ENCODE assay signal across 8 cellular contexts in genomic region chr17:47841488-47842308, GRCh38. TPM values are rescaled to one million over a fixed set of nuclear protein-coding genes. Genes with fewer than 3 reads are reported as not detected.
DNase-seq lines count a peak whose midpoint lies in the region; ATAC-seq and TF ChIP-seq lines count a peak whose summit lies in the region.

No MANE protein-coding gene starts in this region.

- TF ChIP-seq CTCF in right atrium auricular region (IDR thresholded peaks at IDR 0.05) (peak in 1 of 2 donors; percentile 34), body of pancreas (IDR thresholded peaks at IDR 0.05) (no peak)

- H3K36me3 ChIP-seq in right atrium auricular region (peaks cover 4% of the 10 kb centered on the region), body of pancreas (replicated peaks in 1 of 2; ENCODE audit: insufficient read depth in 1 of 2, low read depth in 2 of 2) (no peaks in the 10 kb centered on the region), mucosa of rectum (ENCODE audit: control insufficient read depth in 2 of 2, insufficient read depth in 2 of 2, low read length in 2 of 2) (peaks cover 6 to 7% of the 10 kb centered on the region in 2 donors)

- ATAC-seq in left ventricle myocardium superior (no peak), body of pancreas (peak; percentile 2), HG02588 (IDR thresholded peaks at IDR 0.05; ENCODE audit: unreplicated experiment) (no peak), GM21786 (IDR thresholded peaks at IDR 0.05; ENCODE audit: unreplicated experiment) (no peak), GM21526 (IDR thresholded peaks at IDR 0.05; ENCODE audit: low FRiP score, unreplicated experiment) (no peak)

- no peak for DNase-seq in right atrium auricular region (ENCODE audit: low spot score)
- no peak for DNase-seq in left ventricle myocardium superior
- no peak for DNase-seq in body of pancreas
- no peak for DNase-seq in NCI-H2196 (lab: John Stamatoyannopoulos, UW; ENCODE audit: unreplicated experiment)

- H3K27ac ChIP-seq in right atrium auricular region (peak overlapping the region; percentile 71 to 74), body of pancreas (peak overlapping the region; percentile 23 to 76 (median 60)), mucosa of rectum (ENCODE audit: low read depth in 2 of 2, low read length in 2 of 2) (peak overlapping the region; percentile 65 to 72)

- WGBS in body of pancreas, 2 donors = 59 to 63% methylated on average over 16 of the region's 16 CpGs

- TF ChIP-seq POLR2A in body of pancreas (IDR thresholded peaks at IDR 0.05) = no peak

- H3K4me1 ChIP-seq in right atrium auricular region (peaks cover 0 to 27% of the 10 kb centered on the region in 2 donors), body of pancreas (peaks cover 36% of the 10 kb centered on the region), mucosa of rectum (ENCODE audit: control insufficient read depth in 2 of 2, insufficient read depth in 2 of 2, low read length in 2 of 2) (peaks cover 26 to 30% of the 10 kb centered on the region in 2 donors)

- intact Hi-C loops in left ventricle myocardium superior (cut with micrococcal nuclease) = loop anchor here (2.0 kb wide), 1 partner anchor 49 kb away; no protein-coding TSS in a partner anchor
- intact Hi-C loops in body of pancreas (cut with DNase I) = no loop called here

- no peaks in the 10 kb centered on the region for H3K9me3 ChIP-seq in right atrium auricular region
- H3K9me3 ChIP-seq in body of pancreas = no peaks in the 10 kb centered on the region
- no peaks in the 10 kb centered on the region for H3K9me3 ChIP-seq in mucosa of rectum (ENCODE audit: control insufficient read depth in 2 of 2, low read length in 2 of 2)

- H3K9ac ChIP-seq in mucosa of rectum (ENCODE audit: low read depth in 1 of 2, low read length in 2 of 2) = peak overlapping the region; percentile 74 to 75

- H3K4me3 ChIP-seq in right atrium auricular region = peak overlapping the region in 1 of 2 donors; percentile 81
- no peak overlapping the region for H3K4me3 ChIP-seq in body of pancreas
- peak overlapping the region in 1 of 2 donors; percentile 92 for H3K4me3 ChIP-seq in mucosa of rectum (ENCODE audit: low read length in 2 of 2)

- peaks cover 0 to 5% of the 10 kb centered on the region in 2 donors for H3K27me3 ChIP-seq in right atrium auricular region
- peaks cover 0 to 3% of the 10 kb centered on the region in 2 donors for H3K27me3 ChIP-seq in body of pancreas
- no peaks in the 10 kb centered on the region for H3K27me3 ChIP-seq in mucosa of rectum (ENCODE audit: control insufficient read depth in 2 of 2, insufficient read depth in 2 of 2, low read length in 2 of 2)

RNA-seq across cellular contexts. Expression of gene SCRN2, which starts 0.6 kb away (rescaled TPM):
- 10 to 100 TPM; 28.5 to 37.1 TPM for total RNA-seq in right atrium auricular region
- total RNA-seq in left ventricle myocardium superior = 33.8 TPM
- 10 to 100 TPM; 37.2 to 45.7 TPM for total RNA-seq in body of pancreas

RNA-seq across cellular contexts. Expression of gene SP6, which starts 9.3 kb away (rescaled TPM):
- total RNA-seq in right atrium auricular region (1 to 10 TPM in 1 of 2 donors, not detected in 1; 2.7 TPM), left ventricle myocardium superior (0.15 TPM), body of pancreas (under 1 TPM; 0.26 to 0.99 TPM)

RNA-seq across cellular contexts. Expression of gene LRRC46, which starts 10.2 kb away (rescaled TPM):
- total RNA-seq in right atrium auricular region (under 1 TPM in 1 of 2 donors, not detected in 1; 0.59 TPM), left ventricle myocardium superior (not detected), body of pancreas (not detected)

RNA-seq across cellular contexts. Expression of gene MRPL10, which starts 10.4 kb away (rescaled TPM):
- total RNA-seq in right atrium auricular region = 10 to 100 TPM; 51.8 to 61.3 TPM
- total RNA-seq in left ventricle myocardium superior = 53.5 TPM
- total RNA-seq in body of pancreas = 10 to 100 TPM in 1 of 2 donors, 1 to 10 TPM in 1; 4.3 to 29.8 TPM

RNA-seq across cellular contexts. Expression of gene OSBPL7, which starts 20.1 kb away (rescaled TPM):
- total RNA-seq in right atrium auricular region = 1 to 10 TPM; 2.3 to 3.6 TPM
- total RNA-seq in left ventricle myocardium superior = 4.0 TPM
- total RNA-seq in body of pancreas = 10 to 100 TPM; 18.2 to 42.2 TPM
